16 cellular contexts compared by ENCODE assay signal in the genomic region with DNA sequence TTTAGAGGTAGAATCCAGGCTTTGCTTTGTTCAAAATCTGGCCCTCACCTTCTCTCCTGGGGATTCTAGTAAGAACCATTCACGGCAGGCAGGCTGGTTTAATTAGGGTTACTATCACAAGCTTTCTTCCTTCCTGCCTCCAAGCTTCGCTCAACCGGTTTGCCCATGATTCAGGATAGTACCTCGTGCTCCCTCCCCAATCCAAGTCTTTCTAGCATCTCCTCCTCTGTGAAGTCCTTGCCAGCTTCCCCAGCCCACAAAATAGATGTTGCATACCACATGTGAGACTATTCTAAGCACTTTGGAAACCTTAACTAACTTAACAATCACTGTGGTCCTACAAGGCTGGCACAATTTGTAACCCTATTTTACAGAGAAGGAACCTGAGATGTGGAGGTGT.
DNase-seq lines count a peak whose midpoint lies in the region; ATAC-seq, FAIRE-seq and TF ChIP-seq lines count a peak whose summit lies in the region.
"Had no signal": no experiment of that assay in that cellular context is flagged by ENCODE, and none has a peak within 500 bp of the region (broad histone marks: within the 10 kb centered on the region; RNA-seq: fewer than 3 reads in every experiment).

No MANE protein-coding gene starts in this region.

- H3K9me3 ChIP-seq in suprapubic skin: no peaks in the 10 kb centered on the region
- H3K9me3 ChIP-seq: esophagus muscularis mucosa, right lobe of liver had no signal

- no peak overlapping the region for H3K4me3 ChIP-seq in suprapubic skin
- H3K4me3 ChIP-seq: esophagus muscularis mucosa, right lobe of liver had no signal

- no peaks in the 10 kb centered on the region for H3K27me3 ChIP-seq in suprapubic skin
- H3K27me3 ChIP-seq: esophagus muscularis mucosa, right lobe of liver had no signal

- TF ChIP-seq EP300 in suprapubic skin (IDR thresholded peaks at IDR 0.05): no peak

- FAIRE-seq in GM12891 (lab: Jason Lieb, UNC): no peak

- CTCF ChIA-PET in WTC11 (lab: Charles Lee): interaction anchor here (3.3 kb wide), 1 partner anchor 9 kb away, joined by 20 read pairs; no protein-coding TSS in a partner anchor

- no peaks in the 10 kb centered on the region for H3K36me3 ChIP-seq in suprapubic skin
- H3K36me3 ChIP-seq: esophagus muscularis mucosa, right lobe of liver had no signal

- no peak for TF ChIP-seq POLR2A in suprapubic skin (IDR thresholded peaks at IDR 0.05)
- no peak for TF ChIP-seq POLR2A in GM12891 (IDR thresholded peaks at IDR 0.05; ENCODE audit: low read depth, low read length)

- DNase-seq in HT-29 (ENCODE audit: low spot score): peak; percentile 80
- no peak for DNase-seq in WTC11 (ENCODE audit: low spot score)
- DNase-seq in iPS-NIHi11 (ENCODE audit: low spot score): peak; percentile 23
- DNase-seq in suprapubic skin (ENCODE audit: low spot score in 2 of 2): no peak
- DNase-seq in cortex of kidney (lab: John Stamatoyannopoulos, UW): no peak
- DNase-seq in GM12891 (ENCODE audit: insufficient read length, low spot score): no peak
- DNase-seq: GOT3; naive thymus-derived CD4-positive, alpha-beta T cell; NCI-H446 treated with DMSO at 0.1 percent for 48 hours; right lobe of liver; T1000 had no signal

- H3K9me3 Mint-ChIP-seq in WTC11: peaks cover 8% of the 10 kb centered on the region; the same call in 1 of the 2 replicates
- H3K9me3 Mint-ChIP-seq: activated naive CD4-positive, alpha-beta T cell treated with anti-CD3 and anti-CD28 coated beads, Interleukin-2, amount 50 U/mL, for 24 hours; central memory CD8-positive, alpha-beta T cell; naive thymus-derived CD4-positive, alpha-beta T cell had no signal

- H3K4me1 Mint-ChIP-seq in WTC11: peaks cover 30% of the 10 kb centered on the region
- H3K4me1 Mint-ChIP-seq: activated naive CD4-positive, alpha-beta T cell treated with anti-CD3 and anti-CD28 coated beads, Interleukin-2, amount 50 U/mL, for 24 hours; central memory CD8-positive, alpha-beta T cell had no signal

- 14% methylated on average over 4 of the region's 4 CpGs for WGBS in suprapubic skin

- peaks cover 37% of the 10 kb centered on the region for H3K4me1 ChIP-seq in suprapubic skin

- POLR2A ChIA-PET in WTC11 (lab: Charles Lee): no interaction called here

- 0 out of 2 replicates have a peak, but pooled peaks cover 3% of the 10 kb centered on the region for H3K36me3 Mint-ChIP-seq in WTC11
- H3K36me3 Mint-ChIP-seq: activated naive CD4-positive, alpha-beta T cell treated with anti-CD3 and anti-CD28 coated beads, Interleukin-2, amount 50 U/mL, for 24 hours; naive thymus-derived CD4-positive, alpha-beta T cell had no signal

- H3K27ac ChIP-seq in suprapubic skin: peak overlapping the region; percentile 70
- H3K27ac ChIP-seq: HL-60, right lobe of liver had no signal

- H3K4me3 Mint-ChIP-seq in WTC11: no peak overlapping the region
- H3K4me3 Mint-ChIP-seq: activated naive CD4-positive, alpha-beta T cell treated with anti-CD3 and anti-CD28 coated beads, Interleukin-2, amount 50 U/mL, for 24 hours; central memory CD8-positive, alpha-beta T cell had no signal

- ATAC-seq in WTC11: peak; percentile 58
- ATAC-seq in GM21423 (IDR thresholded peaks at IDR 0.05; ENCODE audit: unreplicated experiment): no peak
- ATAC-seq: naive thymus-derived CD4-positive, alpha-beta T cell; right lobe of liver had no signal

- no peaks in the 10 kb centered on the region for H3K27me3 Mint-ChIP-seq in WTC11 (ENCODE audit: low read depth)
- H3K27me3 Mint-ChIP-seq: activated naive CD4-positive, alpha-beta T cell treated with anti-CD3 and anti-CD28 coated beads, Interleukin-2, amount 50 U/mL, for 24 hours had no signal

- H3K27ac Mint-ChIP-seq in WTC11: no peak overlapping the region
- H3K27ac Mint-ChIP-seq: activated naive CD4-positive, alpha-beta T cell treated with anti-CD3 and anti-CD28 coated beads, Interleukin-2, amount 50 U/mL, for 24 hours; naive thymus-derived CD4-positive, alpha-beta T cell had no signal

- TF ChIP-seq CTCF in WTC11 (IDR thresholded peaks at IDR 0.05): no peak
- no peak for TF ChIP-seq CTCF in suprapubic skin (IDR thresholded peaks at IDR 0.05)

TF ChIP-seq in WTC11, 78 proteins besides CTCF, POLR2A, EP300 and RAD21 (continues in another document):
- TF ChIP-seq, protein P1, sequence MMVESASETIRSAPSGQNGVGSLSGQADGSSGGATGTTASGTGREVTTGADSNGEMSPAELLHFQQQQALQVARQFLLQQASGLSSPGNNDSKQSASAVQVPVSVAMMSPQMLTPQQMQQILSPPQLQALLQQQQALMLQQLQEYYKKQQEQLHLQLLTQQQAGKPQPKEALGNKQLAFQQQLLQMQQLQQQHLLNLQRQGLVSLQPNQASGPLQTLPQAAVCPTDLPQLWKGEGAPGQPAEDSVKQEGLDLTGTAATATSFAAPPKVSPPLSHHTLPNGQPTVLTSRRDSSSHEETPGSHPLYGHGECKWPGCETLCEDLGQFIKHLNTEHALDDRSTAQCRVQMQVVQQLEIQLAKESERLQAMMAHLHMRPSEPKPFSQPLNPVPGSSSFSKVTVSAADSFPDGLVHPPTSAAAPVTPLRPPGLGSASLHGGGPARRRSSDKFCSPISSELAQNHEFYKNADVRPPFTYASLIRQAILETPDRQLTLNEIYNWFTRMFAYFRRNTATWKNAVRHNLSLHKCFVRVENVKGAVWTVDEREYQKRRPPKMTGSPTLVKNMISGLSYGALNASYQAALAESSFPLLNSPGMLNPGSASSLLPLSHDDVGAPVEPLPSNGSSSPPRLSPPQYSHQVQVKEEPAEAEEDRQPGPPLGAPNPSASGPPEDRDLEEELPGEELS (CRISPR knock-in tag; IDR thresholded peaks at IDR 0.05): no peak
- TF ChIP-seq, protein P2, sequence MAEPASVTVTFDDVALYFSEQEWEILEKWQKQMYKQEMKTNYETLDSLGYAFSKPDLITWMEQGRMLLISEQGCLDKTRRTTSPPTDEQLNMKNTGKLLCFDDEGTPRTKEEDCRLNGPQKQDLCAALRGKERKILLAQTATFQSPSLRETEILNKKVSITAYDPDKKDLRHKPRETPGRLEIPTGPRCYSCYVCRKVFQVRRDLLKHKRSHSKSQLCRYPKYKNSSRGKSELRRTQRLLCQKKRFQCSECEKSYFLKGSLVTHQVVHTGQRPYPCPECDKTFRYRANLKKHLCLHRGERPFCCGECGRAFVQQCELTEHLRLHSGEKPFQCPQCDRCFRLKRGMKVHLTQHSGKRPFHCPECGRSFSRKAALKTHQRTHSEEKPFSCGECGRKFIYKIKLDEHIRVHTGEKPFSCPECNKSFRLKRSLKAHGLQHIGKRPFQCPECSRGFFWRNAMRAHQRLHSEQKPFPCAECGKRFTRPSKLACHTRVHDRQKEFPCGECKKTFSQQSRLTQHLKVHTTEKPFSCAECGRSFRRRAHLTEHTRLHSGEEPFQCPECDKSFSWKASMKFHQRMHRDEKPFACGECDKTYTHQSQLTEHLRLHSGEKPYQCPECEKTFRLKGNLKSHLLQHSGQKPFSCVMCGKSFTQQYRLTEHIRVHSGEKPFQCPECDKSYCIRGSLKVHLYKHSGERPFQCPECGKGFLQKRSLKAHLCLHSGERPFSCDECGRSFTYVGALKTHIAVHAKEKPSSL (CRISPR knock-in tag; conservative IDR thresholded peaks at IDR 0.05): no peak
- TF ChIP-seq PRRX2 (CRISPR knock-in tag; IDR thresholded peaks at IDR 0.05) (no peak), ZBTB21 (CRISPR knock-in tag; IDR thresholded peaks at IDR 0.05; ENCODE audit: borderline replicate concordance) (no peak)

TF ChIP-seq in GM12891, 5 proteins besides CTCF, POLR2A, EP300 and RAD21:
- TF ChIP-seq POU2F2 (IDR thresholded peaks at IDR 0.05; ENCODE audit: low read depth, low read length) (no peak), PAX5 (IDR thresholded peaks at IDR 0.05; ENCODE audit: insufficient read depth, low read length, severe bottlenecking) (no peak), SPI1 (IDR thresholded peaks at IDR 0.05; ENCODE audit: low read depth, low read length) (no peak), POLR2AphosphoS5 (IDR thresholded peaks at IDR 0.05; ENCODE audit: low read depth, low read length) (no peak), TAF1 (IDR thresholded peaks at IDR 0.05; ENCODE audit: low read depth, low read length) (no peak)

Comparison
In these comparisons a context has a peak if more than half of its experiments do, and no peak if none do; other contexts are left out.
1. DNase-seq: peak in HT-29 (single experiment) and iPS-NIHi11 (single experiment); none in WTC11 (single experiment), suprapubic skin (0 of 2), cortex of kidney (single experiment) and GM12891 (single experiment).